8 cellular contexts compared by ENCODE assay signal in genomic region chr10:61750943-61751471, GRCh38.
DNase-seq lines count a peak whose midpoint lies in the region; ATAC-seq, FAIRE-seq and TF ChIP-seq lines count a peak whose summit lies in the region.

No MANE protein-coding gene starts in this region.

- DNase-seq in T-helper 9 cell, result peak; percentile 37
- DNase-seq in GM12878 (ENCODE audit: low read depth, low spot score), result peak; percentile 27
- peak; percentile 11 for DNase-seq in keratinocyte (ENCODE audit: low read depth, low spot score)
- peak; percentile 61 to 64 for DNase-seq in stimulated activated CD4-positive, alpha-beta T cell treated with anti-CD3 and anti-CD28 coated beads, Interleukin-4, amount 100 ng/mL, for 4 hours
- DNase-seq in GF-D8 (lab: John Stamatoyannopoulos, UW), result no peak

- SMC1A ChIA-PET in GM12878 (lab: Charles Lee; ENCODE audit: uncharacterized antibody, unreplicated experiment), result interaction anchor here (0.6 to 1.7 kb wide), 13 partner anchors 8 to 935 kb away, joined by 3 to 14 read pairs (median 4); no protein-coding TSS in a partner anchor

- peak overlapping the region; percentile 9; the same call in 1 of the 2 replicates for H3K4me2 ChIP-seq in GM12878 (ENCODE audit: control insufficient read depth, insufficient read depth)
- H3K4me2 ChIP-seq in keratinocyte (ENCODE audit: control insufficient read depth, extremely low read depth, insufficient read depth, low read depth, low read length), result no peak overlapping the region

- in situ Hi-C loops in GM12878 (cut with MboI), result no loop called here

- TF ChIP-seq RAD21 in GM12878 (IDR thresholded peaks at IDR 0.05; ENCODE audit: insufficient read depth, low read depth, low read length), result peak; percentile 68

- no peak for TF ChIP-seq EP300 in GM12878 (IDR thresholded peaks at IDR 0.05; ENCODE audit: borderline replicate concordance in 1 of 2, control insufficient read depth in 1 of 2, low read depth in 2 of 2, low read length in 2 of 2)

- no TSS peak for BruUV-seq in GM12878 (replicated peaks; lab: Mats Ljungman, UMichigan)

- CTCF ChIA-PET in GM12878 (lab: Yijun Ruan, JAX), result interaction anchor here (0.8 to 3.4 kb wide), 19 partner anchors 10 to 493 kb away, joined by 3 to 23 read pairs (median 5); partner anchors contain the start of gene ARID5B

- H2AFZ ChIP-seq in GM12878 (ENCODE audit: control insufficient read depth, low read depth, low read length) (peak overlapping the region; percentile 35; the same call in 1 of the 2 replicates), keratinocyte (ENCODE audit: control insufficient read depth, low read length) (no peak overlapping the region)

- H3K4me1 ChIP-seq in GM12878 (ENCODE audit: control insufficient read depth, insufficient read depth, low read length) (peaks cover 13% of the 10 kb centered on the region), keratinocyte (ENCODE audit: control insufficient read depth, extremely low read depth, insufficient read depth, low read length) (peaks cover 38% of the 10 kb centered on the region)

- H3K27me3 ChIP-seq in GM12878 (replicated peaks in 1 of 2; ENCODE audit: control insufficient read depth in 2 of 2, insufficient read depth in 2 of 2, low read length in 1 of 2), result no peaks in the 10 kb centered on the region
- no peaks in the 10 kb centered on the region for H3K27me3 ChIP-seq in keratinocyte (ENCODE audit: control insufficient read depth, extremely low read depth, insufficient read depth, low read length)

- H3K9ac ChIP-seq in GM12878 (ENCODE audit: control insufficient read depth, insufficient read depth, low read length) (no peak overlapping the region), keratinocyte (ENCODE audit: control insufficient read depth, extremely low read depth, insufficient read depth, low read length) (no peak overlapping the region)

- TF ChIP-seq CTCF in GM12872 (IDR thresholded peaks at IDR 0.05; ENCODE audit: insufficient read depth, low read depth, low read length) (peak; percentile 94), GM12878 (IDR thresholded peaks at IDR 0.05 in 2 of 3, conservative IDR thresholded peaks at IDR 0.05 in 1 of 3; ENCODE audit: control insufficient read depth in 2 of 3, extremely low read depth in 1 of 3, insufficient read depth in 1 of 3, low read depth in 3 of 3, low read length in 3 of 3) (peak; percentile 79 to 87 (median 83)), keratinocyte (optimal IDR thresholded peaks at IDR 0.05 in 1 of 3, IDR thresholded peaks at IDR 0.05 in 1 of 3, conservative IDR thresholded peaks at IDR 0.05 in 1 of 3; ENCODE audit: extremely low read depth in 1 of 3, insufficient read depth in 2 of 3, low read length in 3 of 3) (peak; percentile 94 to 97 (median 94))

- H4K20me1 ChIP-seq in GM12878 (ENCODE audit: control insufficient read depth, insufficient read depth) (no peaks in the 10 kb centered on the region), keratinocyte (ENCODE audit: control insufficient read depth, extremely low read depth, insufficient read depth, low read length) (no peaks in the 10 kb centered on the region)

- H3K27ac ChIP-seq in KOPT-K1 (ENCODE audit: low read depth, low read length, poor library complexity, severe bottlenecking) (peak overlapping the region; percentile 98), GM12878 (ENCODE audit: control insufficient read depth, insufficient read depth) (no peak overlapping the region), keratinocyte (ENCODE audit: control insufficient read depth, insufficient read depth, low read length) (no peak overlapping the region)

- no peaks in the 10 kb centered on the region for H3K9me1 ChIP-seq in keratinocyte (ENCODE audit: control insufficient read depth, extremely low read depth, insufficient read depth, low read length)

- peak; percentile 96 for FAIRE-seq in GM12878 (lab: Jason Lieb, UNC)
- peak; percentile 90 for FAIRE-seq in keratinocyte (lab: Jason Lieb, UNC)

- peak; percentile 52 for ATAC-seq in GM21786 (IDR thresholded peaks at IDR 0.05; ENCODE audit: unreplicated experiment)
- ATAC-seq in GM12878, result peak; percentile 98

- RAD21 ChIA-PET in GM12878 (lab: Charles Lee; ENCODE audit: unreplicated experiment), result interaction anchor here (0.6 to 2.2 kb wide), 11 partner anchors 10 to 494 kb away, joined by 3 to 13 read pairs (median 4); no protein-coding TSS in a partner anchor

- dilution Hi-C loops in keratinocyte (cut with MboI; ENCODE audit: extremely low pct_ligation_motif_present, low sequenced_read_pairs), result no loop called here

- H3K4me3 ChIP-seq in GM12878, result no peak overlapping the region
- H3K4me3 ChIP-seq in keratinocyte (ENCODE audit: control insufficient read depth in 2 of 3, extremely low read depth in 1 of 3, insufficient read depth in 2 of 3, low read depth in 1 of 3, low read length in 3 of 3), result no peak overlapping the region

- intact Hi-C loops in GM12878 (cut with micrococcal nuclease; ENCODE audit: unreplicated experiment), result loop anchor here (1.0 to 10.0 kb wide), 4 partner anchors 66 to 494 kb away; no protein-coding TSS in a partner anchor

- 45% methylated on average over 6 of the region's 6 CpGs for WGBS in GM12878 (ENCODE audit: insufficient coverage, insufficient replicate concordance, low lambda C conversion rate, missing lambda C conversion rate)

- no peaks in the 10 kb centered on the region for H3K9me3 ChIP-seq in KOPT-K1 (ENCODE audit: insufficient read depth, low read length, poor library complexity, severe bottlenecking)
- H3K9me3 ChIP-seq in GM12878 (replicated peaks; ENCODE audit: control insufficient read depth, insufficient read depth, low read length), result no peaks in the 10 kb centered on the region
- no peaks in the 10 kb centered on the region for H3K9me3 ChIP-seq in keratinocyte (ENCODE audit: control insufficient read depth, low read depth, low read length)

- no peak for TF ChIP-seq POLR2A in GM12878 (IDR thresholded peaks at IDR 0.05; ENCODE audit: low read depth, low read length)

- H3K36me3 ChIP-seq in KOPT-K1 (ENCODE audit: insufficient read depth, low read length), result no peaks in the 10 kb centered on the region
- no peaks in the 10 kb centered on the region for H3K36me3 ChIP-seq in GM12878 (ENCODE audit: control insufficient read depth in 2 of 2, insufficient read depth in 2 of 2, low read length in 1 of 2)
- no peaks in the 10 kb centered on the region for H3K36me3 ChIP-seq in keratinocyte (ENCODE audit: control insufficient read depth in 2 of 2, extremely low read depth in 1 of 2, insufficient read depth in 2 of 2, low read length in 2 of 2)

- POLR2A ChIA-PET in GM12878 (lab: Charles Lee), result interaction anchor here (0.6 kb wide), 1 partner anchor 512 kb away, joined by 3 read pairs; no protein-coding TSS in a partner anchor

- H3K79me2 ChIP-seq in GM12878 (ENCODE audit: control insufficient read depth, insufficient read depth, low read length), result no peaks in the 10 kb centered on the region
- H3K79me2 ChIP-seq in keratinocyte (ENCODE audit: control insufficient read depth, insufficient read depth, low read length), result no peaks in the 10 kb centered on the region

TF ChIP-seq in GM12878, 131 proteins besides CTCF, POLR2A, EP300 and RAD21:
- peak; percentile 73 for TF ChIP-seq YY1 (IDR thresholded peaks at IDR 0.05; ENCODE audit: low read depth, low read length)
- no peak for TF ChIP-seq GATAD2B (conservative IDR thresholded peaks at IDR 0.05; ENCODE audit: low read depth)
- peak; percentile 14; the same call in 1 of the 2 replicates for TF ChIP-seq PKNOX1 (IDR thresholded peaks at IDR 0.05)
- no peak for TF ChIP-seq POLR2AphosphoS5 (IDR thresholded peaks at IDR 0.05; ENCODE audit: low read length)
- no peak for TF ChIP-seq HDAC2 (IDR thresholded peaks at IDR 0.05)
- TF ChIP-seq STAT1 (conservative IDR thresholded peaks at IDR 0.05), result no peak
- TF ChIP-seq ZNF384 (IDR thresholded peaks at IDR 0.05; ENCODE audit: borderline replicate concordance, low read depth, low read length), result peak; percentile 92
- TF ChIP-seq SREBF1 (IDR thresholded peaks at IDR 0.05; ENCODE audit: low read length), result no peak
- TF ChIP-seq SMC3 (IDR thresholded peaks at IDR 0.05; ENCODE audit: borderline replicate concordance, low read length), result peak; percentile 86
- TF ChIP-seq MTA3 (IDR thresholded peaks at IDR 0.05; ENCODE audit: borderline replicate concordance, low read length), result no peak
- TF ChIP-seq ATF2 (IDR thresholded peaks at IDR 0.05; ENCODE audit: low read length), result no peak
- TF ChIP-seq RUNX3 (IDR thresholded peaks at IDR 0.05; ENCODE audit: low read length), result peak; percentile 74
- TF ChIP-seq IRF4 (IDR thresholded peaks at IDR 0.05; ENCODE audit: low read depth, low read length), result no peak
- TF ChIP-seq IKZF1 (conservative IDR thresholded peaks at IDR 0.05), result no peak
TF ChIP-seq in GM12878: peak in this region for 5.
